9 cellular contexts compared by ENCODE assay signal in genomic region chr5:40401965-40402364, GRCh38.
A peak's percentile ranks its signal among the peaks of the same experiment; 100 is the strongest.
DNase-seq lines count a peak whose midpoint lies in the region; ATAC-seq and TF ChIP-seq lines count a peak whose summit lies in the region.
"Had no signal": no experiment of that assay in that cellular context is flagged by ENCODE, and none has a peak within 500 bp of the region (broad histone marks: within the 10 kb centered on the region; RNA-seq: fewer than 3 reads in every experiment).

No MANE protein-coding gene starts in this region.

- TF ChIP-seq CTCF in OCI-LY1 (IDR thresholded peaks at IDR 0.05; ENCODE audit: low read length) (no peak), left ventricle myocardium inferior (IDR thresholded peaks at IDR 0.05; ENCODE audit: borderline replicate concordance) (no peak), BE2C (IDR thresholded peaks at IDR 0.05; ENCODE audit: low read depth, low read length) (no peak)

- H3K27ac Mint-ChIP-seq in naive thymus-derived CD8-positive, alpha-beta T cell: peak overlapping the region in 8 of 10 donors; percentile 24 to 83 (median 64)

- no peaks in the 10 kb centered on the region for H4K20me1 ChIP-seq in OCI-LY1 (ENCODE audit: insufficient read depth, low read length)

- peaks cover 0 to 5% (median 2%) of the 10 kb centered on the region in 3 donors for H3K36me3 Mint-ChIP-seq in naive thymus-derived CD8-positive, alpha-beta T cell

- H3K27me3 Mint-ChIP-seq in naive thymus-derived CD8-positive, alpha-beta T cell: no peaks in the 10 kb centered on the region

- H3K9me3 ChIP-seq in OCI-LY1 (ENCODE audit: low read length) (no peaks in the 10 kb centered on the region), left ventricle myocardium inferior (replicated peaks) (no peaks in the 10 kb centered on the region), BE2C (no peaks in the 10 kb centered on the region)

- no peaks in the 10 kb centered on the region for H3K9me2 ChIP-seq in OCI-LY1 (ENCODE audit: low read depth, low read length)

- POLR2A ChIA-PET in naive thymus-derived CD8-positive, alpha-beta T cell (lab: Charles Lee): interaction anchor here (1.3 to 11.1 kb wide), 3 partner anchors 8 to 36 kb away, joined by 4 to 96 read pairs (median 12); no protein-coding TSS in a partner anchor

- peak overlapping the region; percentile 56 for H3K27ac ChIP-seq in OCI-LY1 (ENCODE audit: low read depth, low read length, poor library complexity, severe bottlenecking)
- no peak overlapping the region for H3K27ac ChIP-seq in left ventricle myocardium inferior (replicated peaks)

- intact Hi-C loops in left ventricle myocardium inferior (cut with micrococcal nuclease): loop anchor here (10.0 kb wide), 1 partner anchor 273 kb away; the partner anchor contains the start of gene PTGER4

- peak overlapping the region; percentile 29; the same call in 1 of the 2 replicates for H3K9ac ChIP-seq in OCI-LY1 (ENCODE audit: low read length)

- peaks cover 34 to 64% (median 60%) of the 10 kb centered on the region in 4 donors for H3K4me1 Mint-ChIP-seq in naive thymus-derived CD8-positive, alpha-beta T cell

- no peaks in the 10 kb centered on the region for H3K27me3 ChIP-seq in OCI-LY1 (ENCODE audit: insufficient read depth, low read length)
- H3K27me3 ChIP-seq in left ventricle myocardium inferior (ENCODE audit: low read depth): no peaks in the 10 kb centered on the region
- no peaks in the 10 kb centered on the region for H3K27me3 ChIP-seq in BE2C

- DNase-seq in Caki2 (ENCODE audit: low read depth): peak; percentile 54
- peak; percentile 50 for DNase-seq in activated naive CD4-positive, alpha-beta T cell treated with Interleukin-2 at 50 U/mL for 16 hours
- DNase-seq in naive thymus-derived CD8-positive, alpha-beta T cell: no peak
- no peak for DNase-seq in left ventricle myocardium inferior
- no peak for DNase-seq in BE2C
- no peak for DNase-seq in DMS53 (lab: John Stamatoyannopoulos, UW)
- DNase-seq: left ventricle myocardium superior had no signal

- H3K4me3 ChIP-seq in OCI-LY1 (ENCODE audit: low read depth, low read length, poor library complexity, severe bottlenecking) (peak overlapping the region; percentile 1), left ventricle myocardium inferior (no peak overlapping the region), BE2C (ENCODE audit: low read depth, low read length) (no peak overlapping the region)

- in situ Hi-C loops in Caki2 (cut with HindIII; ENCODE audit: low pct_unique_long_range_greater_than_20kb, low sequenced_read_pairs): no loop called here

- peak overlapping the region in 2 of 10 donors; percentile 6 to 17 for H3K4me3 Mint-ChIP-seq in naive thymus-derived CD8-positive, alpha-beta T cell

- no peaks in the 10 kb centered on the region for H3K36me3 ChIP-seq in OCI-LY1 (ENCODE audit: insufficient read depth, low read length)
- H3K36me3 ChIP-seq in left ventricle myocardium inferior: no peaks in the 10 kb centered on the region
- no peaks in the 10 kb centered on the region for H3K36me3 ChIP-seq in BE2C

- peak overlapping the region; percentile 22; the same call in 1 of the 2 replicates for H2AFZ ChIP-seq in OCI-LY1 (ENCODE audit: low read length)

- peaks cover 0 to 16% (median 0%) of the 10 kb centered on the region in 9 donors for H3K9me3 Mint-ChIP-seq in naive thymus-derived CD8-positive, alpha-beta T cell

- peak overlapping the region; percentile 38; the same call in 1 of the 2 replicates for H3K4me2 ChIP-seq in OCI-LY1 (ENCODE audit: low read length)

- peaks cover 43% of the 10 kb centered on the region for H3K4me1 ChIP-seq in OCI-LY1 (ENCODE audit: insufficient read depth, low read length, severe bottlenecking)
- H3K4me1 ChIP-seq in left ventricle myocardium inferior: peaks cover 31% of the 10 kb centered on the region
- no peaks in the 10 kb centered on the region for H3K4me1 ChIP-seq in BE2C

- peak in 1 of 2 donors; percentile 16 for ATAC-seq in naive thymus-derived CD8-positive, alpha-beta T cell
- no peak for ATAC-seq in GM18873 (IDR thresholded peaks at IDR 0.05; ENCODE audit: low FRiP score, unreplicated experiment)
- ATAC-seq: left ventricle myocardium superior had no signal

- H3F3A ChIP-seq in OCI-LY1 (ENCODE audit: insufficient read depth, low read length): no peaks in the 10 kb centered on the region

- H3K79me2 ChIP-seq in OCI-LY1 (ENCODE audit: insufficient read depth, low read length): no peaks in the 10 kb centered on the region

Comparison
In these comparisons a context has a peak if more than half of its experiments do, and no peak if none do; other contexts are left out.
1. DNase-seq: peak in Caki2 (single experiment) and activated naive CD4-positive, alpha-beta T cell treated with Interleukin-2 at 50 U/mL for 16 hours (single experiment); none in naive thymus-derived CD8-positive, alpha-beta T cell (0 of 10), left ventricle myocardium inferior (single experiment), BE2C (single experiment) and DMS53 (single experiment).